In the genomic region with DNA sequence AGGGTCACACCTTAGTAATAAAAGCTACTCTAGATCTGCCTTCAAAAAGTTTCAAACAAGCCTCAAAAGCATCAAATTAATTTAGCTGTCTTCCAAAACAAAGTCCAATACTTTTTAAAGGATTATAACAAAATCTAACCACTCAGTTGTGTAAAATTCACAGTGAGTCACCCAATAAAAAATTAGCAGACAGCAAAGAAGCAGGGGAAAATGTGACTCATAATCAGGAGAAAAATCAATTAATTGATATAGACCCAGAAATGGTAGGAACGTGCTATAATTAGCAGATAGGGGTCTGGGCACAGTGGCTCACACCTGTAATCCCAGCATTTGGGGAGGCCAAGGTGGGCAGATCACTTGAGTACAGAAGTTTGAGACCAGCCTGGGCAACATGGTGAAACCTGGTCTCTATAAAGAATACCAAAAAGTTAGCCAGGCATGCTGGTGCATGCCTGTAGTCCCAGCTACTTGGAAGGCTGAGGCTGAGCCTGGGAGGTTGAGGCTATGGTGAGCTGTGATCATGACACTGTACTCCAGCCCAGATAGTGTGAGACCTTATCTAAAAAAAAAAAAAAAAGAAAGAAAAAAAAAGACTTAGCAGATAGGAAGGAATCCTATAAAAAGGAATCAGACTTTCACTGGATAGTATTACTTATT, we compare ENCODE assay signal across 19 cellular contexts. TPM values are rescaled to one million over a fixed set of nuclear protein-coding genes. Genes with fewer than 3 reads are reported as not detected.
A peak's percentile ranks its signal among the peaks of the same experiment; 100 is the strongest.
DNase-seq lines count a peak whose midpoint lies in the region; ATAC-seq and TF ChIP-seq lines count a peak whose summit lies in the region.
"Had no signal": no experiment of that assay in that cellular context is flagged by ENCODE, and none has a peak within 500 bp of the region (broad histone marks: within the 10 kb centered on the region; RNA-seq: fewer than 3 reads in every experiment).

No MANE protein-coding gene starts in this region.

- no peaks in the 10 kb centered on the region for H3K9me3 ChIP-seq in RWPE2 (ENCODE audit: severe bottlenecking)
- peaks cover 4 to 19% (median 13%) of the 10 kb centered on the region in 3 donors for H3K9me3 ChIP-seq in tibial artery
- H3K9me3 ChIP-seq in transverse colon, result peaks cover 9 to 14% of the 10 kb centered on the region in 2 donors
- H3K9me3 ChIP-seq: BE2C had no signal

- TF ChIP-seq POLR2A in transverse colon (IDR thresholded peaks at IDR 0.05), result no peak

- H3K4me3 ChIP-seq in RWPE2 (ENCODE audit: severe bottlenecking) (no peak overlapping the region), tibial artery (no peak overlapping the region), transverse colon (no peak overlapping the region)
- H3K4me3 ChIP-seq: GM23338, HAP-1, PC-9 had no signal

- ATAC-seq in RWPE2 (ENCODE audit: low read depth), result peak; percentile 86
- ATAC-seq in GM19328 (IDR thresholded peaks at IDR 0.05; ENCODE audit: unreplicated experiment), result no peak
- ATAC-seq in GM18520 (IDR thresholded peaks at IDR 0.05; ENCODE audit: unreplicated experiment), result no peak
- ATAC-seq: GM23338, SK-N-SH treated with all-trans-retinoic acid at 6 μM for 48 hours had no signal

- peak overlapping the region; percentile 37 for H3K27ac ChIP-seq in RWPE2 (ENCODE audit: poor library complexity, severe bottlenecking)
- peak overlapping the region; percentile 75 for H3K27ac ChIP-seq in epithelial cell of prostate
- no peak overlapping the region for H3K27ac ChIP-seq in tibial artery
- H3K27ac ChIP-seq in transverse colon, result no peak overlapping the region
- H3K27ac ChIP-seq: PC-9 had no signal

- no peaks in the 10 kb centered on the region for H3K36me3 ChIP-seq in RWPE2 (ENCODE audit: low read depth)
- H3K36me3 ChIP-seq in tibial artery, result no peaks in the 10 kb centered on the region
- no peaks in the 10 kb centered on the region for H3K36me3 ChIP-seq in transverse colon
- H3K36me3 ChIP-seq: BE2C, HAP-1 had no signal

- intact Hi-C loops in tibial artery (cut with DNase I; ENCODE audit: low total_unique reads) (no loop called here), transverse colon (cut with DNase I; ENCODE audit: low total_unique reads) (no loop called here)

- no peak for TF ChIP-seq EP300 in transverse colon (IDR thresholded peaks at IDR 0.05; ENCODE audit: low read depth)

- in situ Hi-C loops in transverse colon (cut with MboI; ENCODE audit: low pct_ligation_motif_present in 1 of 4, low pct_unique_long_range_greater_than_20kb in 1 of 4, low sequenced_read_pairs in 3 of 4), result no loop called here

- H3K27me3 ChIP-seq in RWPE2 (ENCODE audit: insufficient read depth, poor library complexity, severe bottlenecking), result no peaks in the 10 kb centered on the region
- H3K27me3 ChIP-seq in tibial artery, result peaks cover 0 to 11% of the 10 kb centered on the region in 2 donors
- H3K27me3 ChIP-seq in transverse colon, result peaks cover 6% of the 10 kb centered on the region
- H3K27me3 ChIP-seq: BE2C had no signal

- DNase-seq in EH (ENCODE audit: low read depth), result peak; percentile 22
- no peak for DNase-seq in RWPE2 (ENCODE audit: low spot score)
- peak; percentile 53 for DNase-seq in epithelial cell of prostate (ENCODE audit: low read depth, low spot score)
- DNase-seq in kidney tubule cell (ENCODE audit: low spot score), result peak; percentile 45
- DNase-seq in tibial artery, result no peak
- no peak for DNase-seq in transverse colon
- DNase-seq: BE2C, KG1, MV-4-11, NCI-H1105 treated with DMSO at 0.1 percent for 48 hours, NCI-H1694, PC-9 had no signal

- H3K4me1 ChIP-seq in RWPE2 (ENCODE audit: insufficient read depth, poor library complexity, severe bottlenecking) (peaks cover 10% of the 10 kb centered on the region), tibial artery (no peaks in the 10 kb centered on the region), transverse colon (no peaks in the 10 kb centered on the region)
- H3K4me1 ChIP-seq: BE2C, HAP-1 had no signal

- TF ChIP-seq CTCF in RWPE2 (IDR thresholded peaks at IDR 0.05; ENCODE audit: poor library complexity, severe bottlenecking), result no peak
- TF ChIP-seq CTCF in tibial artery (IDR thresholded peaks at IDR 0.05), result no peak
- TF ChIP-seq CTCF in transverse colon (IDR thresholded peaks at IDR 0.05), result no peak

- WGBS in transverse colon (ENCODE audit: low coverage in 1 of 2), 2 donors, result 70 to 80% methylated on average over 1 of the region's 1 CpG

RNA-seq across cellular contexts. Expression of a gene that starts 8.1 kb away (rescaled TPM):
- not detected for total RNA-seq in transverse colon
- total RNA-seq: GM23338, HT1080, NCI-H460, PC-9 had no signal

RNA-seq across cellular contexts. Expression of a gene that starts 33.6 kb away (rescaled TPM):
- 1 to 10 TPM in 2 of 4 donors, not detected in 2; 1.3 to 5.6 TPM for total RNA-seq in transverse colon

Comparison
In these comparisons a context has a peak if more than half of its experiments do, and no peak if none do; other contexts are left out.
1. DNase-seq: peak in EH (single experiment), epithelial cell of prostate (single experiment) and kidney tubule cell (single experiment); none in RWPE2 (single experiment), tibial artery (0 of 2) and transverse colon (single experiment).
2. H3K27ac ChIP-seq: peak in RWPE2 (single experiment) and epithelial cell of prostate (single experiment); none in tibial artery (0 of 2) and transverse colon (0 of 4).